8 cellular contexts compared by ENCODE assay signal in the genomic region with DNA sequence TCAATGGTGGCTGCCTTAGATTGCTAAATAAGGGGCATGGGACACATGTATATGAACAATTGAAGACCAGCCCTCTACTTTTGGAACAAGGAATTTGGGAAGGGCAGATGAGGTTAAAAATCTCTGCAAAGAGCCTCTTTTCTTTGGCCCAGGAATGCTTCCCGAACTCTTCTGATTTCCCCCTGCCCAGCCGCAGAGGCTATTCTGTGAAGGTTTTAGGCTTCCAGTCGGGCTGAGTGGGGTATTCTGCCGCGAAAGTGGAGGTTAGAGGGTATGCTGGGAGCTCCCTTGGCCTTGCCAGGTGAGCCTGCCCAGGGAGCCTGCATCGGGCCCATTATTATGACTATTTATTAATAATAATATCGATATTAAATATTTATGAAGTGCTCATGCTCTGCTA. TPM values are rescaled to one million over a fixed set of nuclear protein-coding genes. Genes with fewer than 3 reads are reported as not detected.
DNase-seq lines count a peak whose midpoint lies in the region; ATAC-seq and TF ChIP-seq lines count a peak whose summit lies in the region.

No MANE protein-coding gene starts in this region.

- H3K4me3 Mint-ChIP-seq in WTC11, result peak overlapping the region; percentile 69

- peak overlapping the region; percentile 85 for H3K27ac Mint-ChIP-seq in WTC11

- no peak for TF ChIP-seq CTCF in WTC11 (IDR thresholded peaks at IDR 0.05)
- TF ChIP-seq CTCF in hepatocyte (IDR thresholded peaks at IDR 0.05; ENCODE audit: poor library complexity), result no peak

- H3K27ac ChIP-seq in GM23248 (no peak overlapping the region), hepatocyte (peak overlapping the region; percentile 83), skeletal muscle tissue (ENCODE audit: low read depth, low read length) (peak overlapping the region; percentile 90)

- H3F3A ChIP-seq in GM23248 (ENCODE audit: insufficient read depth), result peaks cover 8% of the 10 kb centered on the region

- H3K4me2 ChIP-seq in GM23248 (ENCODE audit: unreplicated experiment), result peak overlapping the region; percentile 92
- H3K4me2 ChIP-seq in hepatocyte, result peak overlapping the region; percentile 82

- no peaks in the 10 kb centered on the region for H3K79me2 ChIP-seq in GM23248 (ENCODE audit: insufficient read depth)
- peaks cover 9% of the 10 kb centered on the region for H3K79me2 ChIP-seq in hepatocyte

- H3K4me1 ChIP-seq in GM23248 (ENCODE audit: insufficient read depth), result 0 out of 2 replicates have a peak, but pooled peaks cover 5% of the 10 kb centered on the region
- peaks cover 14% of the 10 kb centered on the region for H3K4me1 ChIP-seq in hepatocyte (ENCODE audit: insufficient read depth)
- peaks cover 11 to 17% (median 17%) of the 10 kb centered on the region in 3 donors for H3K4me1 ChIP-seq in skeletal muscle tissue (ENCODE audit: control insufficient read depth in 3 of 3, insufficient read depth in 3 of 3, low read length in 3 of 3)

- H3K9me3 Mint-ChIP-seq in WTC11, result no peaks in the 10 kb centered on the region

- POLR2A ChIA-PET in WTC11 (lab: Charles Lee), result interaction anchor here (1.0 to 2.5 kb wide), 2 partner anchors 22 to 294 kb away, joined by 3 to 19 read pairs; a partner anchor contains a TSS

- ATAC-seq in WTC11, result no peak

- H2AFZ ChIP-seq in GM23248, result peak overlapping the region; percentile 99
- H2AFZ ChIP-seq in hepatocyte, result peak overlapping the region; percentile 64

- no peaks in the 10 kb centered on the region for H3K27me3 ChIP-seq in GM23248 (replicated peaks; ENCODE audit: insufficient read depth)
- H3K27me3 ChIP-seq in hepatocyte, result no peaks in the 10 kb centered on the region
- no peaks in the 10 kb centered on the region for H3K27me3 ChIP-seq in skeletal muscle tissue (ENCODE audit: control insufficient read depth in 3 of 3, insufficient read depth in 3 of 3, low read length in 3 of 3)

- in situ Hi-C loops in GM23248 (cut with MboI), result no loop called here

- H3K9me2 ChIP-seq in GM23248 (ENCODE audit: insufficient read depth) (no peaks in the 10 kb centered on the region), hepatocyte (replicated peaks; ENCODE audit: insufficient read depth) (no peaks in the 10 kb centered on the region)

- H4K20me1 ChIP-seq in GM23248 (ENCODE audit: insufficient read depth) (no peaks in the 10 kb centered on the region), hepatocyte (ENCODE audit: insufficient read depth, poor library complexity, severe bottlenecking) (no peaks in the 10 kb centered on the region)

- CTCF ChIA-PET in WTC11 (lab: Charles Lee), result interaction anchor here (0.6 to 3.0 kb wide), 6 partner anchors 22 to 156 kb away, joined by 3 to 23 read pairs (median 4); a partner anchor contains a TSS

- H3K9me3 ChIP-seq in GM23248 (ENCODE audit: low read depth) (no peaks in the 10 kb centered on the region), hepatocyte (ENCODE audit: low read depth) (no peaks in the 10 kb centered on the region), skeletal muscle tissue (ENCODE audit: control insufficient read depth in 3 of 3, low read length in 3 of 3) (no peaks in the 10 kb centered on the region)

- 17% methylated on average over 7 of the region's 7 CpGs for WGBS in GM23248 (ENCODE audit: low coverage in 1 of 2, low lambda C conversion rate in 2 of 2, missing lambda C conversion rate in 2 of 2), 2 experiments
- 40% methylated on average over 7 of the region's 7 CpGs for WGBS in hepatocyte (ENCODE audit: low lambda C conversion rate, missing lambda C conversion rate)

- peaks cover 3% of the 10 kb centered on the region; the same call in 1 of the 2 replicates for H3K36me3 Mint-ChIP-seq in WTC11

- DNase-seq in GM23248 (no peak), WTC11 (ENCODE audit: low spot score) (no peak), hepatocyte (ENCODE audit: low spot score) (no peak), mucosa of gallbladder (ENCODE audit: low spot score) (no peak), NCI-H2227 treated with DMSO at 0.1 percent for 48 hours (lab: John Stamatoyannopoulos, UW) (no peak), epidermal melanocyte (ENCODE audit: insufficient read length, low spot score) (no peak), NCI-H1436 treated with DMSO at 0.1 percent for 48 hours (lab: John Stamatoyannopoulos, UW) (no peak)

- no peaks in the 10 kb centered on the region for H3K27me3 Mint-ChIP-seq in WTC11 (ENCODE audit: low read depth)

- H3K4me3 ChIP-seq in GM23248 (peak overlapping the region; percentile 92), hepatocyte (peak overlapping the region; percentile 92), skeletal muscle tissue (ENCODE audit: low read length in 3 of 3) (peak overlapping the region; percentile 65 to 86 (median 79))

- H3K36me3 ChIP-seq in GM23248 (ENCODE audit: low read depth) (no peaks in the 10 kb centered on the region), hepatocyte (replicated peaks; ENCODE audit: insufficient read depth, low read depth) (no peaks in the 10 kb centered on the region), skeletal muscle tissue (ENCODE audit: control insufficient read depth in 3 of 3, insufficient read depth in 3 of 3, low read length in 3 of 3) (peaks cover 0 to 5% (median 3%) of the 10 kb centered on the region in 3 donors)

- peaks cover 18% of the 10 kb centered on the region for H3K4me1 Mint-ChIP-seq in WTC11

- H3K9ac ChIP-seq in GM23248 (peak overlapping the region; percentile 89), skeletal muscle tissue (ENCODE audit: low read depth in 1 of 3, low read length in 3 of 3) (peak overlapping the region; percentile 83 to 89 (median 85))

TF ChIP-seq in WTC11, 78 proteins besides CTCF, POLR2A, EP300 and RAD21:
- TF ChIP-seq ETV6 (CRISPR knock-in tag; IDR thresholded peaks at IDR 0.05), result no peak

RNA-seq across cellular contexts. Expression of a gene that starts 1.2 kb away (rescaled TPM):
- 1.0 and 3.0 TPM in 2 replicates for total RNA-seq in GM23248 (2014; rRNA removed; shearing (Covaris generic))
- polyA plus RNA-seq in GM23248 (2016; fragmentation: Nextera tagmentation; extraction: Ambion mirVana) (1.8 and 2.4 TPM in 2 replicates), hepatocyte (3.2 and 5.9 TPM in 2 replicates)
- total RNA-seq in WTC11 (2021) (10.2 to 14.5 TPM (median 11.2 TPM) in 3 replicates), hepatocyte (3.1 and 6.3 TPM in 2 replicates), skeletal muscle tissue (2.6 TPM), mucosa of gallbladder (12.4 TPM)

RNA-seq across cellular contexts. Expression of a gene that starts 22.0 kb away (rescaled TPM):
- total RNA-seq in GM23248 (2014; rRNA removed; shearing (Covaris generic)), result 145 and 150 TPM in 2 replicates
- polyA plus RNA-seq in GM23248 (2016; fragmentation: Nextera tagmentation; extraction: Ambion mirVana), result 216 and 228 TPM in 2 replicates
- total RNA-seq in WTC11 (2021), result 30.4 to 35.8 TPM (median 33.0 TPM) in 3 replicates
- 273 and 277 TPM in 2 replicates for total RNA-seq in hepatocyte
- polyA plus RNA-seq in hepatocyte, result 303 and 348 TPM in 2 replicates
- 31.3 TPM for total RNA-seq in skeletal muscle tissue
- total RNA-seq in mucosa of gallbladder, result 263 TPM

RNA-seq across cellular contexts. Expression of a gene that starts 43.7 kb away (rescaled TPM):
- 9.0 and 20.2 TPM in 2 replicates for total RNA-seq in GM23248 (2014; rRNA removed; shearing (Covaris generic))
- polyA plus RNA-seq in GM23248 (2016; fragmentation: Nextera tagmentation; extraction: Ambion mirVana) (10.8 and 12.4 TPM in 2 replicates), hepatocyte (6.9 and 8.6 TPM in 2 replicates)
- total RNA-seq in WTC11 (2021) (35.4 to 37.8 TPM (median 37.4 TPM) in 3 replicates), hepatocyte (10.4 and 11.6 TPM in 2 replicates), skeletal muscle tissue (14.6 TPM), mucosa of gallbladder (31.8 TPM)

RNA-seq across cellular contexts. Expression of a gene that starts 53.6 kb away (rescaled TPM):
- 18.2 and 18.8 TPM in 2 replicates for total RNA-seq in GM23248 (2014; rRNA removed; shearing (Covaris generic))
- polyA plus RNA-seq in GM23248 (2016; fragmentation: Nextera tagmentation; extraction: Ambion mirVana), result 35.0 and 41.0 TPM in 2 replicates
- 11.6 to 12.5 TPM (median 11.7 TPM) in 3 replicates for total RNA-seq in WTC11 (2021)
- 19.9 and 28.3 TPM in 2 replicates for total RNA-seq in hepatocyte
- polyA plus RNA-seq in hepatocyte, result 16.5 and 24.6 TPM in 2 replicates
- total RNA-seq in skeletal muscle tissue, result 2.1 TPM
- 40.4 TPM for total RNA-seq in mucosa of gallbladder
